ENCODE assay signal across 7 cellular contexts in the genomic region with DNA sequence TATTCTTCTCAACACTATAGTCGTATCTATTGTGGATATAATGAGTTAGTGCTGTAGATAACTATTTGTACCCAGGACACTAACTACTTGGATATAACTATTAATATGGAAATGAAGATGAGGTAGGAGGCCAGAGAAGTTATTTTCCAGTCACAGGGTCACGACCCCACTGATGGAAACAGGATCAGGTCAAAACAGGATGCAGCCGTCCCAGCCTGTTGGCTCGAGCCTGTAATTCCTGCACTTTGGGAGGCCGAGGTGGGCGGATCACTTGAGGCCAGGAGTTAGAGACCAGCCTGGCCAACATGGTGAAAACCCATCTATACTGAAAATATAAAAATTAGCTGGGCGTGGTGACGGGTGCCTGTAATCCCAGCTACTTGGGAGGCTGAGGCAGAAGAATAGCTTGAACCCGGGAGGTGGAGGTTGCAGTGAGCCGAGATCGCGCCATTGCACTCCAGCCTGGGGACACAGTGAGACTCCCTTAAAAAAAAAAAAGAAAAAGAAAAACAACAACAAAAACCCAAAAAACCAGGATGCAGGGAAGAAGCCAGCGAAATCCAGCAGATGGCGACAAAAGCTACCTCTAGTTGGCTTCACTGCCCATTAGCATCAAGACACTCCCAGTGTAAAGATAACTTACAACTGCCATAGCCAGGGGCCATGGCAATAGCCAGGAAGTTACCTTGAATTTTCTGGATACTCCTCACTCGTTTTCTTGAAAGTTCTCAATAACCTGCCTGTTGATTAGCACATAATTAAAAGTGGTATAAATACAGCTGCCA. TPM values are rescaled to one million over a fixed set of nuclear protein-coding genes. Genes with fewer than 3 reads are reported as not detected.
DNase-seq lines count a peak whose midpoint lies in the region; ATAC-seq and TF ChIP-seq lines count a peak whose summit lies in the region.

No MANE protein-coding gene starts in this region.

- H3K9ac ChIP-seq in DND-41 (ENCODE audit: low read depth, low read length) (no peak overlapping the region), HCT116 (ENCODE audit: low read length) (no peak overlapping the region)

- no peaks in the 10 kb centered on the region for H3K9me3 Mint-ChIP-seq in CD8-positive, alpha-beta memory T cell

- H2AFZ ChIP-seq in DND-41 (ENCODE audit: low read depth, low read length) (no peak overlapping the region), HCT116 (ENCODE audit: low read depth, low read length, poor library complexity, severe bottlenecking) (peak overlapping the region; percentile 61)

- H3K4me3 ChIP-seq in DND-41 (ENCODE audit: low read depth in 1 of 2, low read length in 2 of 2): no peak overlapping the region
- no peak overlapping the region for H3K4me3 ChIP-seq in HCT116 (replicated peaks in 1 of 2; ENCODE audit: low read depth in 1 of 2, low read length in 2 of 2)
- no peak overlapping the region for H3K4me3 ChIP-seq in CD8-positive, alpha-beta memory T cell (ENCODE audit: low read length)

- intact Hi-C loops in HCT116 (cut with micrococcal nuclease): no loop called here

- H3K36me3 ChIP-seq in DND-41 (ENCODE audit: insufficient read depth, low read length) (no peaks in the 10 kb centered on the region), HCT116 (ENCODE audit: control insufficient read depth in 1 of 2, insufficient read depth in 2 of 2, low read length in 2 of 2) (no peaks in the 10 kb centered on the region)
- H3K36me3 ChIP-seq in CD8-positive, alpha-beta memory T cell (ENCODE audit: insufficient read depth, low read length): no peaks in the 10 kb centered on the region

- H3K79me2 ChIP-seq in DND-41 (ENCODE audit: insufficient read depth, low read length): no peaks in the 10 kb centered on the region
- no peaks in the 10 kb centered on the region for H3K79me2 ChIP-seq in HCT116 (ENCODE audit: insufficient read depth, low read length)

- peaks cover 8 to 24% of the 10 kb centered on the region in 2 donors for H3K27me3 Mint-ChIP-seq in CD8-positive, alpha-beta memory T cell

- H4K20me1 ChIP-seq in DND-41 (ENCODE audit: insufficient read depth, low read length): no peaks in the 10 kb centered on the region
- no peaks in the 10 kb centered on the region for H4K20me1 ChIP-seq in HCT116 (ENCODE audit: insufficient read depth)

- H3K27ac ChIP-seq in DND-41 (ENCODE audit: low read length) (no peak overlapping the region), HCT116 (ENCODE audit: low read depth, low read length) (no peak overlapping the region)
- H3K27ac ChIP-seq in CD8-positive, alpha-beta memory T cell (ENCODE audit: low read depth, low read length): no peak overlapping the region

- CTCF ChIA-PET in HCT116 (lab: Charles Lee): interaction anchor here (1.3 to 1.8 kb wide), 2 partner anchors 232 to 471 kb away, joined by 3 to 5 read pairs; no protein-coding TSS in a partner anchor
- CTCF ChIA-PET in CD8-positive, alpha-beta memory T cell (lab: Charles Lee): interaction anchor here (0.9 kb wide), 1 partner anchor 12 kb away, joined by 4 read pairs; no protein-coding TSS in a partner anchor

- POLR2A ChIA-PET in HCT116 (lab: Charles Lee): no interaction called here
- POLR2A ChIA-PET in CD8-positive, alpha-beta memory T cell (lab: Charles Lee): interaction anchor here (0.5 kb wide), 1 partner anchor 18 kb away, joined by 6 read pairs; no protein-coding TSS in a partner anchor

- no peak for TF ChIP-seq POLR2A in HCT116 (IDR thresholded peaks at IDR 0.05; ENCODE audit: borderline replicate concordance, extremely low read depth, insufficient read depth, insufficient read length)

- no peaks in the 10 kb centered on the region for H3K36me3 Mint-ChIP-seq in CD8-positive, alpha-beta memory T cell

- BruUV-seq in HCT116 (replicated peaks; lab: Mats Ljungman, UMichigan): no TSS peak

- peak; percentile 64 for TF ChIP-seq RAD21 in HCT116 (IDR thresholded peaks at IDR 0.05; ENCODE audit: low read depth)

- H3K4me2 ChIP-seq in DND-41 (ENCODE audit: insufficient read depth, low read length) (no peak overlapping the region), HCT116 (ENCODE audit: low read length) (peak overlapping the region; percentile 5; the same call in 1 of the 2 replicates)

- no peaks in the 10 kb centered on the region for H3K9me3 ChIP-seq in DND-41 (ENCODE audit: insufficient read depth, low read length, severe bottlenecking)
- H3K9me3 ChIP-seq in HCT116 (ENCODE audit: control insufficient read depth in 1 of 2, insufficient read depth in 1 of 2, low read depth in 1 of 2, low read length in 2 of 2): no peaks in the 10 kb centered on the region
- H3K9me3 ChIP-seq in CD8-positive, alpha-beta memory T cell (ENCODE audit: low read length): no peaks in the 10 kb centered on the region

- no peak overlapping the region for H3K4me3 Mint-ChIP-seq in CD8-positive, alpha-beta memory T cell

- H3K9me2 ChIP-seq in HCT116 (ENCODE audit: insufficient read depth): no peaks in the 10 kb centered on the region

- peak; percentile 22 for DNase-seq in DND-41
- peak; percentile 42 for DNase-seq in HCT116 (ENCODE audit: low read depth, low spot score)
- peak; percentile 5 for DNase-seq in OCI-M2 (lab: John Stamatoyannopoulos, UW; ENCODE audit: unreplicated experiment)
- peak; percentile 10 for DNase-seq in fibroblast of the conjunctiva (ENCODE audit: low read depth)
- DNase-seq in CD8-positive, alpha-beta memory T cell: no peak
- no peak for DNase-seq in HPDE6-E6E7 (ENCODE audit: extremely low spot score)
- no peak for DNase-seq in activated T-cell treated with anti-CD3 and anti-CD28 coated beads for 4 hours

- ATAC-seq in DND-41 (ENCODE audit: insufficient read depth, low read depth): no peak; the same call in 2 of the 3 replicates
- ATAC-seq in HCT116: peak; percentile 81

- H3K27ac Mint-ChIP-seq in CD8-positive, alpha-beta memory T cell: no peak overlapping the region

- H3K27me3 ChIP-seq in DND-41 (ENCODE audit: insufficient read depth, low read length, poor library complexity) (no peaks in the 10 kb centered on the region), HCT116 (ENCODE audit: insufficient read depth, low read length) (no peaks in the 10 kb centered on the region)
- H3K27me3 ChIP-seq in CD8-positive, alpha-beta memory T cell (ENCODE audit: insufficient read depth, low read length, poor library complexity, severe bottlenecking): no peaks in the 10 kb centered on the region

- RAD21 ChIA-PET in HCT116 (lab: Charles Lee; ENCODE audit: low non-redundant PET in 1 of 2, low total read pairs in 2 of 2, uncharacterized antibody in 2 of 2, unreplicated experiment in 2 of 2): no interaction called here

- no peaks in the 10 kb centered on the region for H3K4me1 Mint-ChIP-seq in CD8-positive, alpha-beta memory T cell

- no peaks in the 10 kb centered on the region for H3K4me1 ChIP-seq in DND-41 (ENCODE audit: insufficient read depth, low read length)
- no peaks in the 10 kb centered on the region for H3K4me1 ChIP-seq in HCT116 (ENCODE audit: control insufficient read depth in 1 of 2, insufficient read depth in 2 of 2, low read length in 2 of 2)
- H3K4me1 ChIP-seq in CD8-positive, alpha-beta memory T cell (ENCODE audit: insufficient read depth, low read length): no peaks in the 10 kb centered on the region

- TF ChIP-seq CTCF in DND-41 (IDR thresholded peaks at IDR 0.05; ENCODE audit: borderline replicate concordance, extremely low read depth, low read length, poor library complexity, severe bottlenecking) (peak; percentile 70), HCT116 (IDR thresholded peaks at IDR 0.05 in 2 of 3, conservative IDR thresholded peaks at IDR 0.05 in 1 of 3; ENCODE audit: borderline replicate concordance in 1 of 3, insufficient read depth in 1 of 3, low read depth in 2 of 3, low read length in 2 of 3) (peak; percentile 53 to 62 (median 56); a peak in 5 of 6 replicates)

TF ChIP-seq in HCT116, 20 proteins besides CTCF, POLR2A, EP300 and RAD21:
- TF ChIP-seq EZH2phosphoT487 (IDR thresholded peaks at IDR 0.05; ENCODE audit: borderline replicate concordance) (no peak), SRF (IDR thresholded peaks at IDR 0.05; ENCODE audit: low read depth) (no peak), EGR1 (IDR thresholded peaks at IDR 0.05; ENCODE audit: low read depth) (no peak), YY1 (IDR thresholded peaks at IDR 0.05; ENCODE audit: extremely low read depth, insufficient replicate concordance, low read depth, low read length) (no peak)
- TF ChIP-seq, protein P1, sequence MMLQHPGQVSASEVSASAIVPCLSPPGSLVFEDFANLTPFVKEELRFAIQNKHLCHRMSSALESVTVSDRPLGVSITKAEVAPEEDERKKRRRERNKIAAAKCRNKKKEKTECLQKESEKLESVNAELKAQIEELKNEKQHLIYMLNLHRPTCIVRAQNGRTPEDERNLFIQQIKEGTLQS (IDR thresholded peaks at IDR 0.05): no peak

RNA-seq across cellular contexts. Expression of gene NKAP, which starts 37.9 kb away (rescaled TPM):
- total RNA-seq in HCT116 (2021; ENCODE audit: unreplicated experiment): 9.3 TPM
- polyA plus RNA-seq in HCT116 (2012): 3.9 and 4.4 TPM in 2 replicates
- 10 to 100 TPM; 11.3 to 11.7 TPM for total RNA-seq in CD8-positive, alpha-beta memory T cell
- 4.6 TPM for polyA plus RNA-seq in CD8-positive, alpha-beta memory T cell

Comparison
In these comparisons a context has a peak if more than half of its experiments do, and no peak if none do; other contexts are left out.
1. DNase-seq: peak in DND-41 (single experiment), HCT116 (single experiment), OCI-M2 (single experiment) and fibroblast of the conjunctiva (single experiment); none in CD8-positive, alpha-beta memory T cell (0 of 5), HPDE6-E6E7 (single experiment) and activated T-cell treated with anti-CD3 and anti-CD28 coated beads for 4 hours (single experiment).